In genomic region chr2:169507698-169508097, GRCh38 we compare ENCODE assay signal across 10 cellular contexts. TPM values are rescaled to one million over a fixed set of nuclear protein-coding genes. Genes with fewer than 3 reads are reported as not detected.
DNase-seq lines count a peak whose midpoint lies in the region; ATAC-seq and TF ChIP-seq lines count a peak whose summit lies in the region.
"Had no signal": no experiment of that assay in that cellular context is flagged by ENCODE, and none has a peak within 500 bp of the region (broad histone marks: within the 10 kb centered on the region; RNA-seq: fewer than 3 reads in every experiment).

No MANE protein-coding gene starts in this region.

- intact Hi-C loops in prostate gland (cut with DNase I), result no loop called here

- H2BK15ac ChIP-seq in mesenchymal stem cell (ENCODE audit: low read depth, poor library complexity, severe bottlenecking), result no peak overlapping the region

- H3K4ac ChIP-seq in mesenchymal stem cell (ENCODE audit: low read depth in 1 of 2, low read length in 2 of 2), result no peak overlapping the region

- no peak overlapping the region for H3K27ac ChIP-seq in mesenchymal stem cell (ENCODE audit: low read length, poor library complexity, severe bottlenecking)
- H3K27ac ChIP-seq in prostate gland, result peak overlapping the region in 1 of 2 donors; percentile 38

- TF ChIP-seq CTCF in astrocyte of the spinal cord (IDR thresholded peaks at IDR 0.05; ENCODE audit: low read depth, low read length) (no peak), prostate gland (IDR thresholded peaks at IDR 0.05) (no peak)

- no peak overlapping the region for H2AFZ ChIP-seq in mesenchymal stem cell (ENCODE audit: low read depth, low read length)

- H3K4me1 ChIP-seq in mesenchymal stem cell (ENCODE audit: control insufficient read depth, insufficient read depth, low read depth, low read length) (no peaks in the 10 kb centered on the region), prostate gland (replicated peaks) (no peaks in the 10 kb centered on the region)

- H3K4me3 ChIP-seq in astrocyte of the spinal cord (ENCODE audit: low read depth, low read length) (no peak overlapping the region), mesenchymal stem cell (ENCODE audit: insufficient read depth in 1 of 2, low read depth in 1 of 2, low read length in 2 of 2) (no peak overlapping the region), prostate gland (no peak overlapping the region)

- peak overlapping the region; percentile 49 for H3K9ac ChIP-seq in mesenchymal stem cell (ENCODE audit: low read length)

- H3K9me3 ChIP-seq in mesenchymal stem cell (ENCODE audit: control insufficient read depth, low read length) (no peaks in the 10 kb centered on the region), prostate gland (no peaks in the 10 kb centered on the region)

- no peak overlapping the region for H3K23ac ChIP-seq in mesenchymal stem cell (ENCODE audit: low read length in 2 of 2)

- H3K14ac ChIP-seq in mesenchymal stem cell (ENCODE audit: low read length in 2 of 2), result no peak overlapping the region

- H4K8ac ChIP-seq in mesenchymal stem cell (ENCODE audit: low read length), result no peak overlapping the region

- H2AK5ac ChIP-seq in mesenchymal stem cell (ENCODE audit: low read length, severe bottlenecking), result no peak overlapping the region

- H3K27me3 ChIP-seq in mesenchymal stem cell (ENCODE audit: control insufficient read depth in 1 of 2, insufficient read depth in 1 of 2, low read length in 2 of 2) (no peaks in the 10 kb centered on the region), prostate gland (replicated peaks; ENCODE audit: insufficient read depth) (no peaks in the 10 kb centered on the region)

- no peak overlapping the region for H3K18ac ChIP-seq in mesenchymal stem cell (ENCODE audit: low read depth in 1 of 2, low read length in 2 of 2)

- DNase-seq in EL (peak; percentile 42), MV-4-11 (lab: John Stamatoyannopoulos, UW) (peak; percentile 38), astrocyte of the spinal cord (ENCODE audit: low read depth, low spot score) (peak; percentile 71), mesenchymal stem cell (peak; percentile 78), prostate gland (ENCODE audit: low spot score) (no peak)
- DNase-seq in activated effector memory CD4-positive, alpha-beta T cell treated with anti-CD3 and anti-CD28 coated beads, Interleukin-2, amount 50 U/mL, for 16 hours, result no peak
- DNase-seq: activated CD4-positive, alpha-beta T cell treated with anti-CD3 and anti-CD28 coated beads, Interleukin-2, amount 50 U/mL, for 4 hours; NCI-H1436 had no signal

- TF ChIP-seq POLR2A in prostate gland (IDR thresholded peaks at IDR 0.05), result no peak

- in situ Hi-C loops in astrocyte of the spinal cord (cut with HindIII; ENCODE audit: low sequenced_read_pairs), result no loop called here

- no peak overlapping the region for H2BK5ac ChIP-seq in mesenchymal stem cell (ENCODE audit: low read depth, low read length, poor library complexity, severe bottlenecking)

- ATAC-seq in HG03571 (IDR thresholded peaks at IDR 0.05; ENCODE audit: unreplicated experiment) (no peak), HG02571 (IDR thresholded peaks at IDR 0.05; ENCODE audit: unreplicated experiment) (no peak)

- no peak overlapping the region for H4K91ac ChIP-seq in mesenchymal stem cell (ENCODE audit: low read length)

- no peak overlapping the region for H2BK120ac ChIP-seq in mesenchymal stem cell (ENCODE audit: low read depth, low read length)

- peaks cover 10 to 16% of the 10 kb centered on the region in 2 experiments for H3K36me3 ChIP-seq in mesenchymal stem cell (ENCODE audit: control insufficient read depth in 1 of 2, insufficient read depth in 2 of 2, low read depth in 1 of 2, low read length in 2 of 2)
- no peaks in the 10 kb centered on the region for H3K36me3 ChIP-seq in prostate gland

- H3K79me1 ChIP-seq in mesenchymal stem cell (replicated peaks; ENCODE audit: low read length, poor library complexity, severe bottlenecking), result no peaks in the 10 kb centered on the region

- H3K4me2 ChIP-seq in mesenchymal stem cell (ENCODE audit: low read length, poor library complexity, severe bottlenecking), result no peak overlapping the region

- H2BK12ac ChIP-seq in mesenchymal stem cell (ENCODE audit: low read length in 2 of 2), result no peak overlapping the region

RNA-seq across cellular contexts. Expression of gene KLHL41, which starts 1.8 kb away (rescaled TPM):
- polyA plus RNA-seq in mesenchymal stem cell (2013, experiment 1 of 2), result 0.14 TPM
- polyA plus RNA-seq in mesenchymal stem cell (2013, experiment 2 of 2), result 0.21 TPM
- 10 to 100 TPM in 1 of 2 donors, 1 to 10 TPM in 1; 2.3 to 13.4 TPM for total RNA-seq in prostate gland

RNA-seq across cellular contexts. Expression of gene BBS5, which starts 28.4 kb away (rescaled TPM):
- polyA plus RNA-seq in mesenchymal stem cell (2013, experiment 1 of 2), result 4.5 TPM
- polyA plus RNA-seq in mesenchymal stem cell (2013, experiment 2 of 2), result 4.5 TPM
- 10 to 100 TPM in 1 of 2 donors, 1 to 10 TPM in 1; 7.7 to 14.7 TPM for total RNA-seq in prostate gland

Comparison
In these comparisons a context has a peak if more than half of its experiments do, and no peak if none do; other contexts are left out.
1. DNase-seq: peak in EL (single experiment), MV-4-11 (single experiment), astrocyte of the spinal cord (single experiment) and mesenchymal stem cell (single experiment); none in prostate gland (single experiment) and activated effector memory CD4-positive, alpha-beta T cell treated with anti-CD3 and anti-CD28 coated beads, Interleukin-2, amount 50 U/mL, for 16 hours (single experiment).